In the genomic region with DNA sequence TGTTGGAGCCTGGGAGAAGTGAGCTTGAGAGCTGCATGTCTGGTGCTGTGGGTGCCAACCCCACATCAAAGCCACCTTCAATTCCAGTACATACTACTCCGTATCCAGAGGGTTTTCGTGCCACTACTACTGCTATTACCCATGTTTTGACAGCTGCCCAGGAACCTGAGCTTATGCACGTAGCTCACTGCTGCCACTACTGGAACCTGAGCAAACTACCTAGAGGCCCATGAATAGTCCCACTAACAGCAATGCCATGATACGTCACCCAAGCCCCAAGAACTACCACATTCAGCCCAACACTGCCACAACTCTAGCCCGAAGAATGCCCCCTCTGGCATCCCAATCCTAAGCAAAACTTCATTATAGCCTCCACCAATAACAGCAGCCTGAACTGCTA, we compare ENCODE assay signal across 26 cellular contexts.
A peak's percentile ranks its signal among the peaks of the same experiment; 100 is the strongest.
DNase-seq lines count a peak whose midpoint lies in the region; ATAC-seq and TF ChIP-seq lines count a peak whose summit lies in the region.
"Had no signal": no experiment of that assay in that cellular context is flagged by ENCODE, and none has a peak within 500 bp of the region (broad histone marks: within the 10 kb centered on the region; RNA-seq: fewer than 3 reads in every experiment).

No MANE protein-coding gene starts in this region.

- H3K4me3 ChIP-seq in NB4 (ENCODE audit: low read depth, low read length) = no peak overlapping the region
- H3K4me3 ChIP-seq: upper lobe of left lung had no signal

- H3K27ac ChIP-seq in VCaP = no peak overlapping the region
- H3K27ac ChIP-seq: epithelial cell of prostate, upper lobe of left lung had no signal

- no peaks in the 10 kb centered on the region for H3K27me3 Mint-ChIP-seq in progenitor cell of endocrine pancreas
- H3K27me3 Mint-ChIP-seq: B cell had no signal

- DNase-seq in NCI-H2171 treated with DMSO at 0.1 percent for 48 hours (lab: John Stamatoyannopoulos, UW) (peak; percentile 14), NCI-H2171 (lab: John Stamatoyannopoulos, UW) (no peak), NB4 (ENCODE audit: low read depth) (peak; percentile 3), progenitor cell of endocrine pancreas (ENCODE audit: low spot score, unreplicated experiment) (no peak), SKM-1 treated with dmso at 0.1 percent for 144 hours (lab: John Stamatoyannopoulos, UW; ENCODE audit: unreplicated experiment) (no peak), COLO829 (ENCODE audit: low spot score) (no peak)
- DNase-seq: activated CD4-positive, CD25-positive, alpha-beta regulatory T cell treated with anti-CD3 and anti-CD28 coated beads, Interleukin-2, amount 50 U/mL, for 72 hours; activated CD8-positive, alpha-beta T cell treated with anti-CD3 and anti-CD28 coated beads, Interleukin-2, amount 10 ng/mL, durations not matched to agents 7 days and 5 days; activated naive CD4-positive, alpha-beta T cell treated with anti-CD3 and anti-CD28 coated beads, Interleukin-2, amount 50 U/mL, for 16 hours; activated T-cell treated with anti-CD3 and anti-CD28 coated beads, Interleukin-2, amount 50 U/mL, for 4 hours; anterior cingulate cortex; EL; foreskin fibroblast; hippocampal formation; kidney; mammary epithelial cell; NCI-H1105; NCI-H526 treated with DMSO at 0.1 percent for 48 hours; stimulated activated CD4-positive, alpha-beta T cell treated with anti-CD3 and anti-CD28 coated beads, Interleukin-12 subunit alpha, Interleukin-12 subunit beta, amount 100 ng/mL, for 4 hours; T-helper 9 cell; upper lobe of left lung had no signal

- no peak for ATAC-seq in HG03521 (IDR thresholded peaks at IDR 0.05; ENCODE audit: unreplicated experiment)
- ATAC-seq: activated CD8-positive, alpha-beta T cell treated with anti-CD3 and anti-CD28 coated beads, Interleukin-2, amount 10 ng/mL, durations not matched to agents 7 days and 5 days; activated T-cell treated with anti-CD3 and anti-CD28 coated beads, Interleukin-2, amount 50 U/mL, for 4 hours; Panc1 had no signal

- H3K9me3 Mint-ChIP-seq in progenitor cell of endocrine pancreas (ENCODE audit: low read depth) = peaks cover 4% of the 10 kb centered on the region

- no peaks in the 10 kb centered on the region for H3K4me1 Mint-ChIP-seq in progenitor cell of endocrine pancreas (ENCODE audit: low read depth)
- H3K4me1 Mint-ChIP-seq: B cell had no signal

- TF ChIP-seq CTCF in NB4 (IDR thresholded peaks at IDR 0.05; ENCODE audit: low read depth, low read length) (no peak), VCaP (conservative IDR thresholded peaks at IDR 0.05) (peak; percentile 24; the same call in 1 of the 2 replicates), progenitor cell of endocrine pancreas (IDR thresholded peaks at IDR 0.05; ENCODE audit: unreplicated experiment) (peak; percentile 8)

- H3K27ac Mint-ChIP-seq in progenitor cell of endocrine pancreas = no peak overlapping the region
- H3K27ac Mint-ChIP-seq: activated CD8-positive, alpha-beta T cell treated with anti-CD3 and anti-CD28 coated beads, Interleukin-2, amount 10 ng/mL, durations not matched to agents 7 days and 5 days; B cell had no signal

- TF ChIP-seq POLR2A in NB4 (IDR thresholded peaks at IDR 0.05; ENCODE audit: extremely low read depth, insufficient read length) = no peak

- H3K36me3 Mint-ChIP-seq in progenitor cell of endocrine pancreas (ENCODE audit: insufficient read depth) = no peaks in the 10 kb centered on the region

- H3K4me3 Mint-ChIP-seq in progenitor cell of endocrine pancreas (ENCODE audit: low read depth) = no peak overlapping the region
- H3K4me3 Mint-ChIP-seq: activated CD8-positive, alpha-beta T cell treated with anti-CD3 and anti-CD28 coated beads, Interleukin-2, amount 10 ng/mL, durations not matched to agents 7 days and 5 days; activated T-cell treated with anti-CD3 and anti-CD28 coated beads, Interleukin-2, amount 50 U/mL, for 4 hours; B cell had no signal

Comparison
In these comparisons a context has a peak if more than half of its experiments do, and no peak if none do; other contexts are left out.
1. DNase-seq: peak in NCI-H2171 treated with DMSO at 0.1 percent for 48 hours (single experiment) and NB4 (single experiment); none in NCI-H2171 (single experiment), progenitor cell of endocrine pancreas (single experiment), SKM-1 treated with dmso at 0.1 percent for 144 hours (single experiment) and COLO829 (single experiment).